Comparison of ENCODE assay signal across 13 cellular contexts in genomic region chr16:82631701-82632685, GRCh38. TPM values are rescaled to one million over a fixed set of nuclear protein-coding genes. Genes with fewer than 3 reads are reported as not detected.
DNase-seq lines count a peak whose midpoint lies in the region; ATAC-seq, FAIRE-seq and TF ChIP-seq lines count a peak whose summit lies in the region.
"Had no signal": no experiment of that assay in that cellular context is flagged by ENCODE, and none has a peak within 500 bp of the region (broad histone marks: within the 10 kb centered on the region; RNA-seq: fewer than 3 reads in every experiment).

No MANE protein-coding gene starts in this region.

- H3K4me1 ChIP-seq in keratinocyte (ENCODE audit: control insufficient read depth, extremely low read depth, insufficient read depth, low read length) (peaks cover 89% of the 10 kb centered on the region), spleen (peaks cover 0 to 14% (median 10%) of the 10 kb centered on the region in 6 donors)

- H3K9ac ChIP-seq in keratinocyte (ENCODE audit: control insufficient read depth, extremely low read depth, insufficient read depth, low read length), result peak overlapping the region; percentile 89

- no peak overlapping the region for H2AFZ ChIP-seq in keratinocyte (ENCODE audit: control insufficient read depth, low read length)

- DNase-seq in AG09309 (ENCODE audit: low read depth) (no peak), GM20000 (ENCODE audit: low spot score) (no peak), WERI-Rb-1 (no peak), keratinocyte (ENCODE audit: low read depth, low spot score) (no peak), 8988T (no peak), spleen (no peak), cerebellum (ENCODE audit: low spot score) (no peak)
- DNase-seq: activated naive CD8-positive, alpha-beta T cell treated with anti-CD3 and anti-CD28 coated beads, Interleukin-2, amount 10 ng/mL, durations not matched to agents 7 days and 5 days; DMS153; naive thymus-derived CD4-positive, alpha-beta T cell; stimulated activated CD4-positive, alpha-beta T cell treated with anti-CD3 and anti-CD28 coated beads, Interleukin-4, amount 100 ng/mL, for 1 hour; upper lobe of left lung had no signal

- TF ChIP-seq CTCF in AG09309 (IDR thresholded peaks at IDR 0.05; ENCODE audit: control insufficient read depth, insufficient read depth, low read depth, low read length, missing control alignments) (peak; percentile 40), GM20000 (IDR thresholded peaks at IDR 0.05; ENCODE audit: extremely low read depth, missing control alignments) (peak; percentile 7), WERI-Rb-1 (IDR thresholded peaks at IDR 0.05; ENCODE audit: low read depth, low read length) (peak; percentile 57), keratinocyte (optimal IDR thresholded peaks at IDR 0.05 in 1 of 3, IDR thresholded peaks at IDR 0.05 in 1 of 3, conservative IDR thresholded peaks at IDR 0.05 in 1 of 3; ENCODE audit: extremely low read depth in 1 of 3, insufficient read depth in 2 of 3, low read length in 3 of 3) (peak; percentile 45 to 93 (median 59)), spleen (IDR thresholded peaks at IDR 0.05 in 8 of 11, conservative IDR thresholded peaks at IDR 0.05 in 3 of 11) (no peak)

- H4K20me1 ChIP-seq in keratinocyte (ENCODE audit: control insufficient read depth, extremely low read depth, insufficient read depth, low read length), result no peaks in the 10 kb centered on the region

- H3K27ac ChIP-seq in WERI-Rb-1, result no peak overlapping the region
- H3K27ac ChIP-seq in keratinocyte (ENCODE audit: control insufficient read depth, insufficient read depth, low read length), result peak overlapping the region; percentile 98
- H3K27ac ChIP-seq in spleen, result no peak overlapping the region
- H3K27ac ChIP-seq: upper lobe of left lung had no signal

- H3K27me3 ChIP-seq in WERI-Rb-1 (ENCODE audit: insufficient read depth, low read depth, severe bottlenecking) (peaks cover 13% of the 10 kb centered on the region), keratinocyte (ENCODE audit: control insufficient read depth, extremely low read depth, insufficient read depth, low read length) (no peaks in the 10 kb centered on the region), spleen (replicated peaks in 1 of 7) (peaks cover 0 to 62% (median 23%) of the 10 kb centered on the region in 7 donors)

- dilution Hi-C loops in keratinocyte (cut with MboI; ENCODE audit: extremely low pct_ligation_motif_present, low sequenced_read_pairs), result no loop called here

- FAIRE-seq in keratinocyte (lab: Jason Lieb, UNC), result peak; percentile 65

- 70 to 79% (median 78%) methylated on average over 8 to 10 of the region's 10 CpGs for WGBS in spleen, 5 donors

- H3K79me2 ChIP-seq in keratinocyte (ENCODE audit: control insufficient read depth, insufficient read depth, low read length), result peaks cover 61% of the 10 kb centered on the region

- H3K9me1 ChIP-seq in keratinocyte (ENCODE audit: control insufficient read depth, extremely low read depth, insufficient read depth, low read length), result no peaks in the 10 kb centered on the region

- peak overlapping the region; percentile 100 for H3K4me2 ChIP-seq in keratinocyte (ENCODE audit: control insufficient read depth, extremely low read depth, insufficient read depth, low read depth, low read length)

- ATAC-seq in GM21381 (IDR thresholded peaks at IDR 0.05; ENCODE audit: unreplicated experiment), result no peak
- ATAC-seq: naive thymus-derived CD4-positive, alpha-beta T cell had no signal

- no peak for TF ChIP-seq POLR2A in spleen (IDR thresholded peaks at IDR 0.05)

- H3K9me3 ChIP-seq in WERI-Rb-1 (ENCODE audit: severe bottlenecking) (no peaks in the 10 kb centered on the region), keratinocyte (ENCODE audit: control insufficient read depth, low read depth, low read length) (no peaks in the 10 kb centered on the region), spleen (no peaks in the 10 kb centered on the region)
- H3K9me3 ChIP-seq: upper lobe of left lung had no signal

- H3K4me3 ChIP-seq in AG09309 (ENCODE audit: control insufficient read depth, low read depth, low read length) (no peak overlapping the region), WERI-Rb-1 (ENCODE audit: low read depth, low read length) (no peak overlapping the region), keratinocyte (ENCODE audit: control insufficient read depth in 2 of 3, extremely low read depth in 1 of 3, insufficient read depth in 2 of 3, low read depth in 1 of 3, low read length in 3 of 3) (no peak overlapping the region), spleen (no peak overlapping the region)
- H3K4me3 ChIP-seq: upper lobe of left lung had no signal

- H3K36me3 ChIP-seq in WERI-Rb-1 (no peaks in the 10 kb centered on the region), keratinocyte (ENCODE audit: control insufficient read depth in 2 of 2, extremely low read depth in 1 of 2, insufficient read depth in 2 of 2, low read length in 2 of 2) (peaks cover 0 to 11% of the 10 kb centered on the region in 2 experiments), spleen (no peaks in the 10 kb centered on the region)
- H3K36me3 ChIP-seq: upper lobe of left lung had no signal

- intact Hi-C loops in spleen (cut with DNase I; ENCODE audit: low total_unique reads), result loop anchor here (10.0 kb wide), 1 partner anchor 103 kb away; no protein-coding TSS in a partner anchor

RNA-seq across cellular contexts. Expression of gene CDH13, which starts 5.2 kb away (rescaled TPM):
- polyA plus RNA-seq in keratinocyte (111 to 137 TPM (median 116 TPM) in 3 replicates), spleen (under 1 TPM; 0.13 to 0.24 (median 0.22) TPM)
- polyA plus RNA-seq in keratinocyte (2011; ENCODE audit: low read depth), result 82.1 TPM
- 53.8 and 54.0 TPM in 2 replicates for polyA plus RNA-seq in keratinocyte (2011; cell fraction: cytosol; rRNA removed)
- polyA plus RNA-seq in keratinocyte (2011; cell fraction: nucleus; rRNA removed), result 150 and 170 TPM in 2 replicates
- 29.1 and 86.4 TPM in 2 replicates for polyA plus RNA-seq in keratinocyte (2012; ENCODE audit: low replicate concordance)
- polyA minus RNA-seq in keratinocyte, result 137 to 178 TPM (median 152 TPM) in 3 replicates
- polyA minus RNA-seq in keratinocyte (2011; cell fraction: cytosol; rRNA and poly(A)+ RNA removed), result 77.5 TPM
- 172 and 448 TPM in 2 replicates for polyA minus RNA-seq in keratinocyte (2011; cell fraction: nucleus; rRNA and poly(A)+ RNA removed)
- total RNA-seq in spleen (1 to 10 TPM in 6 of 7 donors, under 1 TPM in 1; 0.79 to 4.6 (median 1.5) TPM), cerebellum (43.6 TPM)
- total RNA-seq: activated naive CD8-positive, alpha-beta T cell treated with anti-CD3 and anti-CD28 coated beads, Interleukin-2, amount 10 ng/mL, durations not matched to agents 7 days and 5 days; naive thymus-derived CD4-positive, alpha-beta T cell had no signal
- polyA plus RNA-seq: naive thymus-derived CD4-positive, alpha-beta T cell had no signal

Comparison
In these comparisons a context has a peak if more than half of its experiments do, and no peak if none do; other contexts are left out.
1. CTCF ChIP-seq: peak in AG09309 (single experiment), GM20000 (single experiment), WERI-Rb-1 (single experiment) and keratinocyte (3 of 3); none in spleen (0 of 11).